Comparison of ENCODE assay signal across 9 cellular contexts in the genomic region with DNA sequence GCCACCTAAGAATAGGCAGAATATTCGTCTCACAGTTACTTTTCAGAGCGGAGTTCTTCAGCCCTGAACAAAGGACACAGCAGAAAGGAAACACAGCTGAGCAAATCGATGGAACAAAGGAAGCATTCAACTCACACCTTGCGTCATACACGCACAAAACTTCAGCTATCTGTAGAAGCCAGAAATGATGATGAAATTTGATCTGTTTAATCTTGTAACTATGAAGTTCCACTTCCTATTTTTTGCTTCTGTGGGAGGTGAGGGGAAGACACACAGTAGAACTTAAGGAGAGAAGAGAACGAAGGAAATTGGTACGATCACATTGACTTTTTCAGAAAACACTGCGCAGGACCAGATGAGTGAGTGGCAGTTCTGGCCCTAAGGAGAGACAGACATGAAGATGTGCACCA. TPM values are rescaled to one million over a fixed set of nuclear protein-coding genes. Genes with fewer than 3 reads are reported as not detected.
A peak's percentile ranks its signal among the peaks of the same experiment; 100 is the strongest.
DNase-seq lines count a peak whose midpoint lies in the region; ATAC-seq and TF ChIP-seq lines count a peak whose summit lies in the region.
"Had no signal": no experiment of that assay in that cellular context is flagged by ENCODE, and none has a peak within 500 bp of the region (broad histone marks: within the 10 kb centered on the region; RNA-seq: fewer than 3 reads in every experiment).

No MANE protein-coding gene starts in this region.

- intact Hi-C loops in prostate gland (cut with DNase I): no loop called here

- WGBS in prostate gland: 33% methylated on average over 8 of the region's 8 CpGs

- DNase-seq in HuH-7 (ENCODE audit: low spot score): peak; percentile 79
- DNase-seq in OCI-M1 (lab: John Stamatoyannopoulos, UW): peak; percentile 97
- peak; percentile 52 to 55 for DNase-seq in erythroblast (lab: John Stamatoyannopoulos, UW)
- DNase-seq in prostate gland (ENCODE audit: low spot score): peak; percentile 60
- no peak for DNase-seq in activated effector memory CD4-positive, alpha-beta T cell treated with Interleukin-2 at 50 U/mL for 16 hours
- no peak for DNase-seq in effector CD4-positive, alpha-beta T cell

- no peaks in the 10 kb centered on the region for H3K4me1 ChIP-seq in prostate gland (replicated peaks)

- no peak for ATAC-seq in HG02642 (IDR thresholded peaks at IDR 0.05; ENCODE audit: poor library complexity, unreplicated experiment)
- ATAC-seq in HG02623 (IDR thresholded peaks at IDR 0.05; ENCODE audit: unreplicated experiment): no peak

- TF ChIP-seq CTCF in prostate gland (IDR thresholded peaks at IDR 0.05): no peak

- no peaks in the 10 kb centered on the region for H3K9me3 ChIP-seq in prostate gland
- H3K9me3 ChIP-seq: thoracic aorta had no signal

- peak overlapping the region; percentile 49 to 62 for H3K27ac ChIP-seq in prostate gland
- H3K27ac ChIP-seq: thoracic aorta had no signal

- TF ChIP-seq POLR2A in erythroblast (IDR thresholded peaks at IDR 0.05; ENCODE audit: low read length) (no peak), prostate gland (IDR thresholded peaks at IDR 0.05) (no peak)

- no peaks in the 10 kb centered on the region for H3K27me3 ChIP-seq in prostate gland (replicated peaks; ENCODE audit: insufficient read depth)

- no peak overlapping the region for H3K4me3 ChIP-seq in prostate gland
- H3K4me3 ChIP-seq: thoracic aorta had no signal

- H3K36me3 ChIP-seq in prostate gland: no peaks in the 10 kb centered on the region
- H3K36me3 ChIP-seq: thoracic aorta had no signal

RNA-seq across cellular contexts. Expression of a gene that starts 26.2 kb away (rescaled TPM):
- total RNA-seq in prostate gland: 10 to 100 TPM; 16.3 to 24.2 TPM

Comparison
In these comparisons a context has a peak if more than half of its experiments do, and no peak if none do; other contexts are left out.
1. DNase-seq: peak in HuH-7 (single experiment), OCI-M1 (single experiment), erythroblast (2 of 2) and prostate gland (single experiment); none in activated effector memory CD4-positive, alpha-beta T cell treated with Interleukin-2 at 50 U/mL for 16 hours (single experiment) and effector CD4-positive, alpha-beta T cell (single experiment).